1 cellular context compared by ENCODE assay signal in the genomic region with DNA sequence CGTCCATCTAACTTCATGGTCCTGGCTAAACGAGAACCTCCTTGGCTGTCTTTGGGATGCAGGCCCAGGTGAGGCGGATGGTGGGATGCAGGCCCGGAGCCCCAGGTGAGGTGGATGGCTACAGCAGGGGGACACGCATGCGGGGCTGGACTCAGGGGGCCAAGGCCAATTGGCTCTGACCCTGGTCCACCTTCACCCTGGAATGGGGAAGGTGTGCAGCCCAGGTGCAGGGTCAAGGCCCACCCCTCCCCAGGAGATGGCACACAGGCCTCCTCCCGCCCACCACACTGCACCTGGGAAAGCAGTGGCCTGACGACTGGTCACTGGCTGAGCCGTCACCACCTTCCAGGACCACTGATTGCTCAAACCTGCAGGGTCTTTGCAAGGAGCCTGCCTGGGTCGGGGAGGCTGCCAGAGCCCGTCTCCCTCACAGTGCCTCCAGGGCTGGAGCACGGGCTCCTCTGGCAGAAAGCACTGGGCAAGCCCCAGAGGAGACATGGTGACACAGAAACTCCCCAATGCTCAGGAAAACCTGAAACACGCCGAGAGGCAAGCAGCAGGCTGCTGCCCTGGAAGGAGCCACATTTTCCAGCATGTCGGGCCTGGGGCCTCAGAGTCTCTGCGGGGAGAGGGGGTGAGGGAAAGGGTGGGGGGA.
TF ChIP-seq lines count a peak whose summit lies in the region.

No MANE protein-coding gene starts in this region.

TF ChIP-seq in WTC11, 78 proteins besides CTCF, POLR2A, EP300 and RAD21 (continued from another document):
- TF ChIP-seq, protein P1, sequence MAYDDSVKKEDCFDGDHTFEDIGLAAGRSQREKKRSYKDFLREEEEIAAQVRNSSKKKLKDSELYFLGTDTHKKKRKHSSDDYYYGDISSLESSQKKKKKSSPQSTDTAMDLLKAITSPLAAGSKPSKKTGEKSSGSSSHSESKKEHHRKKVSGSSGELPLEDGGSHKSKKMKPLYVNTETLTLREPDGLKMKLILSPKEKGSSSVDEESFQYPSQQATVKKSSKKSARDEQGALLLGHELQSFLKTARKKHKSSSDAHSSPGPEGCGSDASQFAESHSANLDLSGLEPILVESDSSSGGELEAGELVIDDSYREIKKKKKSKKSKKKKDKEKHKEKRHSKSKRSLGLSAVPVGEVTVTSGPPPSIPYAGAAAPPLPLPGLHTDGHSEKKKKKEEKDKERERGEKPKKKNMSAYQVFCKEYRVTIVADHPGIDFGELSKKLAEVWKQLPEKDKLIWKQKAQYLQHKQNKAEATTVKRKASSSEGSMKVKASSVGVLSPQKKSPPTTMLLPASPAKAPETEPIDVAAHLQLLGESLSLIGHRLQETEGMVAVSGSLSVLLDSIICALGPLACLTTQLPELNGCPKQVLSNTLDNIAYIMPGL (CRISPR knock-in tag; IDR thresholded peaks at IDR 0.05): no peak
- 0 out of 2 replicates have a peak, but pooled peaks have one; percentile 20 for TF ChIP-seq ZNF219 (CRISPR knock-in tag; IDR thresholded peaks at IDR 0.05; ENCODE audit: borderline replicate concordance)
- TF ChIP-seq ZNF138 (CRISPR knock-in tag; conservative IDR thresholded peaks at IDR 0.05): no peak
- no peak for TF ChIP-seq OVOL2 (CRISPR knock-in tag; IDR thresholded peaks at IDR 0.05; ENCODE audit: borderline replicate concordance)
TF ChIP-seq in WTC11: peak in this region for 4.
